In the genomic region with DNA sequence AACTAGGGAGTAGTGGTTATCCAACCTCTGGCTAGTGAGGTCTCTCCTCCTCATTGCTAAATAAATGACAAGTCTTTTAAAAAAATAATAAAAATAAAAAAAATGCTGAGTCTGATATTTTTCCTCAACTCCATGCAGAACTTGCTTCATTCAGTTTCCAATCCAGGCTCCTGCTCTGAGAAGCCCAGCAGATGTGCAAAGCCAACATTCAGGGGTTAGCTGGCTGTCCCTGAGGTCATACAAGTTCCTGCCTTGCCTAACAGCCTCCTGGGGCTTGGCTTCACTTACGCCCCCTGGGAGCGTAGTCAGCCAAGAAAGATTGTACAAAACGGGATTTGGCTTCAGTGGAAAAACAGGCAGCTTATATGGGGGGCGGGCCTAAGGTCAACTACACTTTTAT, we compare ENCODE assay signal across 15 cellular contexts. TPM values are rescaled to one million over a fixed set of nuclear protein-coding genes. Genes with fewer than 3 reads are reported as not detected.
A peak's percentile ranks its signal among the peaks of the same experiment; 100 is the strongest.
DNase-seq lines count a peak whose midpoint lies in the region; ATAC-seq, FAIRE-seq and TF ChIP-seq lines count a peak whose summit lies in the region.
"Had no signal": no experiment of that assay in that cellular context is flagged by ENCODE, and none has a peak within 500 bp of the region (broad histone marks: within the 10 kb centered on the region; RNA-seq: fewer than 3 reads in every experiment).

No MANE protein-coding gene starts in this region.

- H3K4me1 ChIP-seq in endothelial cell of umbilical vein (ENCODE audit: control insufficient read depth, extremely low read depth, insufficient read depth, low read length) = peaks cover 9% of the 10 kb centered on the region

- peaks cover 0 to 2% of the 10 kb centered on the region in 2 experiments for H3K27me3 ChIP-seq in endothelial cell of umbilical vein (ENCODE audit: control insufficient read depth in 2 of 2, insufficient read depth in 2 of 2, low read length in 2 of 2)
- H3K27me3 ChIP-seq: thyroid gland had no signal

- no peak overlapping the region for H3K9ac ChIP-seq in endothelial cell of umbilical vein (replicated peaks; ENCODE audit: extremely low read depth, insufficient read depth, low read length)

- H4K20me1 ChIP-seq in endothelial cell of umbilical vein (replicated peaks; ENCODE audit: control insufficient read depth, extremely low read depth, insufficient read depth, low read length) = no peaks in the 10 kb centered on the region

- peaks cover 11% of the 10 kb centered on the region for H3K27me3 Mint-ChIP-seq in activated CD8-positive, alpha-beta memory T cell treated with anti-CD3 and anti-CD28 coated beads, Interleukin-2, amount 10 ng/mL, durations not matched to agents 7 days and 5 days

- no peaks in the 10 kb centered on the region for H3K9me3 ChIP-seq in endothelial cell of umbilical vein (replicated peaks; ENCODE audit: control insufficient read depth, insufficient read depth, low read length)
- H3K9me3 ChIP-seq: thyroid gland had no signal

- H3K9me1 ChIP-seq in endothelial cell of umbilical vein (replicated peaks; ENCODE audit: control insufficient read depth, extremely low read depth, insufficient read depth, low read length) = no peaks in the 10 kb centered on the region

- no peaks in the 10 kb centered on the region for H3K4me1 Mint-ChIP-seq in activated CD8-positive, alpha-beta memory T cell treated with anti-CD3 and anti-CD28 coated beads, Interleukin-2, amount 10 ng/mL, durations not matched to agents 7 days and 5 days

- H2AFZ ChIP-seq in endothelial cell of umbilical vein (ENCODE audit: low read depth, low read length) = no peak overlapping the region

- H3K4me3 Mint-ChIP-seq in activated CD8-positive, alpha-beta memory T cell treated with anti-CD3 and anti-CD28 coated beads, Interleukin-2, amount 10 ng/mL, durations not matched to agents 7 days and 5 days = no peak overlapping the region
- H3K4me3 Mint-ChIP-seq: activated naive CD4-positive, alpha-beta T cell treated with anti-CD3 and anti-CD28 coated beads for 36 hours; nephron progenitor cell had no signal

- no peak for TF ChIP-seq POLR2A in endothelial cell of umbilical vein (IDR thresholded peaks at IDR 0.05; ENCODE audit: low read depth, low read length)

- no peaks in the 10 kb centered on the region for H3K79me2 ChIP-seq in endothelial cell of umbilical vein (ENCODE audit: control insufficient read depth, insufficient read depth, low read length)

- no TSS peak for BruUV-seq in endothelial cell of umbilical vein (replicated peaks; lab: Mats Ljungman, UMichigan)

- TF ChIP-seq CTCF in endothelial cell of umbilical vein (IDR thresholded peaks at IDR 0.05; ENCODE audit: extremely low read depth in 1 of 2, insufficient read depth in 1 of 2, low read depth in 1 of 2, low read length in 2 of 2) = no peak

- no peaks in the 10 kb centered on the region for H3K9me3 Mint-ChIP-seq in activated CD8-positive, alpha-beta memory T cell treated with anti-CD3 and anti-CD28 coated beads, Interleukin-2, amount 10 ng/mL, durations not matched to agents 7 days and 5 days (ENCODE audit: low read depth)
- H3K9me3 Mint-ChIP-seq: activated naive CD4-positive, alpha-beta T cell treated with anti-CD3 and anti-CD28 coated beads for 36 hours; nephron progenitor cell had no signal

- in situ Hi-C loops in ACHN (cut with HindIII; ENCODE audit: low pct_ligation_motif_present, low pct_unique_long_range_greater_than_20kb, low sequenced_read_pairs) = no loop called here

- intact Hi-C loops in endothelial cell of umbilical vein (cut with micrococcal nuclease) = no loop called here

- H3K27ac ChIP-seq in endothelial cell of umbilical vein (ENCODE audit: insufficient read depth, low read depth, low read length) = no peak overlapping the region

- H3K4me3 ChIP-seq in endothelial cell of umbilical vein (replicated peaks in 1 of 3; ENCODE audit: insufficient read depth in 1 of 3, low read depth in 1 of 3, low read length in 3 of 3) = no peak overlapping the region
- H3K4me3 ChIP-seq: thyroid gland had no signal

- H3K4me2 ChIP-seq in endothelial cell of umbilical vein (ENCODE audit: insufficient read depth, low read length) = no peak overlapping the region

- no peak for ATAC-seq in activated CD8-positive, alpha-beta memory T cell treated with anti-CD3 and anti-CD28 coated beads, Interleukin-2, amount 10 ng/mL, durations not matched to agents 7 days and 5 days
- ATAC-seq: left colon had no signal

- H3K36me3 Mint-ChIP-seq in activated CD8-positive, alpha-beta memory T cell treated with anti-CD3 and anti-CD28 coated beads, Interleukin-2, amount 10 ng/mL, durations not matched to agents 7 days and 5 days = peaks cover 21% of the 10 kb centered on the region

- POLR2A ChIA-PET in endothelial cell of umbilical vein (lab: Charles Lee) = interaction anchor here (0.6 kb wide), 1 partner anchor 8 kb away, joined by 3 read pairs; no protein-coding TSS in a partner anchor

- DNase-seq in NCI-H2171 (lab: John Stamatoyannopoulos, UW) (peak; percentile 17), endothelial cell of umbilical vein (ENCODE audit: low read depth, low spot score) (no peak), left kidney (ENCODE audit: low read depth, low spot score) (peak; percentile 16), stromal cell of bone marrow (ENCODE audit: low read depth) (peak; percentile 54), SIG-M5 treated with dmso at 0.1 percent for 504 hours (lab: John Stamatoyannopoulos, UW; ENCODE audit: unreplicated experiment) (no peak), ACHN (no peak)
- DNase-seq in activated CD8-positive, alpha-beta memory T cell treated with anti-CD3 and anti-CD28 coated beads, Interleukin-2, amount 10 ng/mL, durations not matched to agents 7 days and 5 days = no peak
- DNase-seq: activated naive CD4-positive, alpha-beta T cell treated with anti-CD3 and anti-CD28 coated beads for 36 hours; cortex of kidney; left colon; NCI-H1436; NCI-H526 treated with DMSO at 0.1 percent for 48 hours; nephron progenitor cell; SHP77 had no signal

- CTCF ChIA-PET in endothelial cell of umbilical vein (lab: Charles Lee) = interaction anchor here (1.0 to 5.1 kb wide), 2 partner anchors 17 to 59 kb away, joined by 3 to 43 read pairs; no protein-coding TSS in a partner anchor
- CTCF ChIA-PET in activated CD8-positive, alpha-beta memory T cell treated with anti-CD3 and anti-CD28 coated beads, Interleukin-2, amount 10 ng/mL, durations not matched to agents 7 days and 5 days (lab: Charles Lee) = no interaction called here

- H3K27ac Mint-ChIP-seq in activated CD8-positive, alpha-beta memory T cell treated with anti-CD3 and anti-CD28 coated beads, Interleukin-2, amount 10 ng/mL, durations not matched to agents 7 days and 5 days = no peak overlapping the region
- H3K27ac Mint-ChIP-seq: activated naive CD4-positive, alpha-beta T cell treated with anti-CD3 and anti-CD28 coated beads for 36 hours had no signal

- dilution Hi-C loops in endothelial cell of umbilical vein (cut with MboI; ENCODE audit: extremely low pct_ligation_motif_present, low sequenced_read_pairs) = no loop called here

- H3K36me3 ChIP-seq in endothelial cell of umbilical vein (ENCODE audit: control insufficient read depth in 2 of 2, extremely low read depth in 1 of 2, insufficient read depth in 2 of 2, low read length in 2 of 2) = peaks cover 9 to 13% of the 10 kb centered on the region in 2 experiments

- FAIRE-seq in endothelial cell of umbilical vein (lab: Jason Lieb, UNC) = no peak

TF ChIP-seq in endothelial cell of umbilical vein, 7 proteins besides CTCF, POLR2A, EP300 and RAD21:
- no peak for TF ChIP-seq FOS (IDR thresholded peaks at IDR 0.05; ENCODE audit: borderline replicate concordance, insufficient read depth, low read length)
- no peak for TF ChIP-seq MYC (IDR thresholded peaks at IDR 0.05; ENCODE audit: low read depth, low read length)
- no peak for TF ChIP-seq EZH2 (IDR thresholded peaks at IDR 0.05; ENCODE audit: borderline replicate concordance, low read depth, low read length, severe bottlenecking)
- peak; percentile 3 for TF ChIP-seq POLR2AphosphoS5 (IDR thresholded peaks at IDR 0.05; ENCODE audit: insufficient read depth, low read depth, low read length)
- TF ChIP-seq JUN (IDR thresholded peaks at IDR 0.05; ENCODE audit: borderline replicate concordance, insufficient read depth, insufficient read length, low read depth) = no peak

RNA-seq across cellular contexts. Expression of a gene that starts 23.3 kb away (rescaled TPM):
- 225 and 237 TPM in 2 replicates for total RNA-seq in endothelial cell of umbilical vein
- 46.8 and 64.0 TPM in 2 replicates for polyA plus RNA-seq in endothelial cell of umbilical vein
- 113 TPM in 2 replicates for polyA plus RNA-seq in endothelial cell of umbilical vein (2011; cell fraction: cytosol; rRNA removed)
- polyA plus RNA-seq in endothelial cell of umbilical vein (2011; cell fraction: nucleus; rRNA removed) = 62.2 and 65.4 TPM in 2 replicates
- 264 and 316 TPM in 2 replicates for polyA plus RNA-seq in endothelial cell of umbilical vein (2012)
- polyA minus RNA-seq in endothelial cell of umbilical vein = 92.0 and 93.6 TPM in 2 replicates
- 195 TPM for polyA minus RNA-seq in endothelial cell of umbilical vein (2011; cell fraction: cytosol; rRNA and poly(A)+ RNA removed)
- 50.8 and 56.7 TPM in 2 replicates for polyA minus RNA-seq in endothelial cell of umbilical vein (2011; cell fraction: nucleus; rRNA and poly(A)+ RNA removed)
- 100 to 1,000 TPM; 147 to 180 TPM for total RNA-seq in activated CD8-positive, alpha-beta memory T cell treated with anti-CD3 and anti-CD28 coated beads, Interleukin-2, amount 10 ng/mL, durations not matched to agents 7 days and 5 days

RNA-seq across cellular contexts. Expression of a gene that starts 56.2 kb away (rescaled TPM):
- total RNA-seq in endothelial cell of umbilical vein = 33.0 and 56.7 TPM in 2 replicates
- polyA plus RNA-seq in endothelial cell of umbilical vein = 21.7 and 22.5 TPM in 2 replicates
- polyA plus RNA-seq in endothelial cell of umbilical vein (2011; cell fraction: cytosol; rRNA removed) = 14.2 and 17.0 TPM in 2 replicates
- polyA plus RNA-seq in endothelial cell of umbilical vein (2011; cell fraction: nucleus; rRNA removed) = 36.9 and 38.6 TPM in 2 replicates
- 1.7 and 2.7 TPM in 2 replicates for polyA plus RNA-seq in endothelial cell of umbilical vein (2012)
- polyA minus RNA-seq in endothelial cell of umbilical vein = 34.1 and 39.0 TPM in 2 replicates
- polyA minus RNA-seq in endothelial cell of umbilical vein (2011; cell fraction: cytosol; rRNA and poly(A)+ RNA removed) = 0.31 TPM
- 22.0 and 32.9 TPM in 2 replicates for polyA minus RNA-seq in endothelial cell of umbilical vein (2011; cell fraction: nucleus; rRNA and poly(A)+ RNA removed)
- total RNA-seq in activated CD8-positive, alpha-beta memory T cell treated with anti-CD3 and anti-CD28 coated beads, Interleukin-2, amount 10 ng/mL, durations not matched to agents 7 days and 5 days = under 1 TPM; 0.18 to 0.21 TPM
- total RNA-seq: activated naive CD4-positive, alpha-beta T cell treated with anti-CD3 and anti-CD28 coated beads for 36 hours had no signal

Comparison
In these comparisons a context has a peak if more than half of its experiments do, and no peak if none do; other contexts are left out.
1. DNase-seq: peak in NCI-H2171 (single experiment), left kidney (single experiment) and stromal cell of bone marrow (single experiment); none in endothelial cell of umbilical vein (single experiment), SIG-M5 treated with dmso at 0.1 percent for 504 hours (single experiment), activated CD8-positive, alpha-beta memory T cell treated with anti-CD3 and anti-CD28 coated beads, Interleukin-2, amount 10 ng/mL, durations not matched to agents 7 days and 5 days (single experiment) and ACHN (single experiment).
2. RNA of a gene that starts 56.2 kb away (total RNA-seq): 33.0 to 56.7 TPM in endothelial cell of umbilical vein; 0.18 to 0.21 TPM in activated CD8-positive, alpha-beta memory T cell treated with anti-CD3 and anti-CD28 coated beads, Interleukin-2, amount 10 ng/mL, durations not matched to agents 7 days and 5 days; every median in the first group is over 10 times any median in the second.